19 cellular contexts compared by ENCODE assay signal in genomic region chr5:39138892-39139291, GRCh38.
DNase-seq lines count a peak whose midpoint lies in the region; ATAC-seq, FAIRE-seq and TF ChIP-seq lines count a peak whose summit lies in the region.
"Had no signal": no experiment of that assay in that cellular context is flagged by ENCODE, and none has a peak within 500 bp of the region (broad histone marks: within the 10 kb centered on the region; RNA-seq: fewer than 3 reads in every experiment).

No MANE protein-coding gene starts in this region.

- peaks cover 13% of the 10 kb centered on the region for H3K36me3 Mint-ChIP-seq in T-helper 17 cell (ENCODE audit: low read depth)

- no peak for ATAC-seq in T-helper 17 cell
- ATAC-seq: effector memory CD8-positive, alpha-beta T cell; mucosa of descending colon; psoas muscle had no signal

- H3K9me3 ChIP-seq in T-helper 17 cell (ENCODE audit: control insufficient read depth, low read length, poor library complexity, severe bottlenecking) = no peaks in the 10 kb centered on the region
- H3K9me3 ChIP-seq: mucosa of descending colon, psoas muscle had no signal

- H3K4me1 Mint-ChIP-seq in T-helper 17 cell = peaks cover 24% of the 10 kb centered on the region

- H3K27me3 Mint-ChIP-seq in T-helper 17 cell = no peaks in the 10 kb centered on the region
- H3K27me3 Mint-ChIP-seq: CD4-positive, alpha-beta memory T cell; effector memory CD8-positive, alpha-beta T cell; stimulated activated naive CD8-positive, alpha-beta T cell treated with anti-CD3 and anti-CD28 coated beads, Interleukin-15, Interleukin-2, amounts not matched to agents 100 ng/mL and 50 ng/mL, for 24 hours had no signal

- DNase-seq in T-helper 17 cell (no peak), fibroblast of pulmonary artery (ENCODE audit: low read depth) (peak; percentile 88), NCI-H1417 treated with DMSO at 0.1 percent for 48 hours (lab: John Stamatoyannopoulos, UW) (no peak), nucleus accumbens (lab: John Stamatoyannopoulos, UW) (no peak), GM10266 (ENCODE audit: extremely low spot score) (no peak), germinal center (ENCODE audit: low spot score) (no peak)
- DNase-seq: activated CD8-positive, alpha-beta memory T cell treated with anti-CD3 and anti-CD28 coated beads, Interleukin-2, amount 50 U/mL, for 4 hours; aorta; CD4-positive, alpha-beta memory T cell; effector memory CD8-positive, alpha-beta T cell; mucosa of descending colon; NCI-H1105; NCI-H510A treated with DMSO at 0.1 percent for 48 hours; psoas muscle; SHP77 treated with DMSO at 0.1 percent for 48 hours; stimulated activated CD4-positive, alpha-beta T cell treated with anti-CD3 and anti-CD28 coated beads, Interleukin-4, amount 100 ng/mL, for 24 hours had no signal

- peak overlapping the region; percentile 94 for H3K27ac Mint-ChIP-seq in T-helper 17 cell
- H3K27ac Mint-ChIP-seq: stimulated activated naive CD8-positive, alpha-beta T cell treated with anti-CD3 and anti-CD28 coated beads, Interleukin-15, Interleukin-2, amounts not matched to agents 100 ng/mL and 50 ng/mL, for 24 hours had no signal

- TF ChIP-seq CTCF in fibroblast of pulmonary artery (IDR thresholded peaks at IDR 0.05; ENCODE audit: low read length, missing control alignments) (no peak), GM10266 (IDR thresholded peaks at IDR 0.05; ENCODE audit: control insufficient read depth, insufficient read depth, low read depth, missing control alignments) (no peak)

- no peak overlapping the region for H3K4me3 ChIP-seq in fibroblast of pulmonary artery (replicated peaks; ENCODE audit: low read depth, low read length)
- H3K4me3 ChIP-seq: mucosa of descending colon, psoas muscle had no signal

- no peak overlapping the region for H3K4me3 Mint-ChIP-seq in T-helper 17 cell
- H3K4me3 Mint-ChIP-seq: CD4-positive, alpha-beta memory T cell; effector memory CD8-positive, alpha-beta T cell; stimulated activated naive CD8-positive, alpha-beta T cell treated with anti-CD3 and anti-CD28 coated beads, Interleukin-15, Interleukin-2, amounts not matched to agents 100 ng/mL and 50 ng/mL, for 24 hours had no signal

- FAIRE-seq in A204.1 (lab: Jason Lieb, UNC) = peak; percentile 60
- FAIRE-seq in G401.6 (lab: Jason Lieb, UNC) = peak; percentile 27
